In the genomic region with DNA sequence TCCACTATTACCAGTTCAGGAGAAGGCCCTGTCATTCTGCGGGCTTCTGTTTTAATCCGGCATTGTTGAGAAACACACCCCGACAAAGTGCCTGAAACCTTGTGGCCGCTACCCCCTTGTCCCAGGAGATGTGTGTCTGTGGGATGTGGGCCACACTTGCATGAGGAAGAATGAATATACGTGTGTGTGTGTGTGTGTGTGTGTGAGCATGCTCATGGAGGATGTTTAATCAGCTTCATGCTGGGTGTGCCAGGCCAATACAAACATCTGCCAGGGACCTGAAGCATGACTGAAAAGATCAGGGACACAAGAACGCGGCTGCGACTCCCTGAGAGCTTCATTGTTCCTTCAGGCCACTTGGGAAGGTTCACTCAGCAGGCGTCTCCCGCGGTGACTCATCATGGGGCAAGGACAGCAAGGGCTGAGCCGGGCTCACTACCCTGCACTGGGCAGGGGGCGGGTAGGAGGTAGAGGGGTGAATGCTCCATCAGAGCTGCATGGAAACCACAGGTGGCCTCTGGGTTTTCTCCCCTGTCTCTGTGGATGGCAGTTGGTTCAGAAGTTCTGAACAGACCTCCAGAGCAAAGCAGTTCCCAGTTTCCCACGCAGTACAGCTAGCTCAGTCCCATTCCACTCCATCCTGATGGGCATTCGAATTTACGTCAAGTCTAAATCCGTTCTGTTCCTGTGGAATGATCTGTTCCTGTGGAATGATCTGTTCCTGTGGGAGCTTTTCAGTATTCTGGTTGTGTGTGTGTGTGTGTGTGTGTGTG, we compare ENCODE assay signal across 1 cellular context.
A peak's percentile ranks its signal among the peaks of the same experiment; 100 is the strongest.
TF ChIP-seq lines count a peak whose summit lies in the region.

No MANE protein-coding gene starts in this region.

TF ChIP-seq in HepG2, 621 proteins besides CTCF, POLR2A, EP300 and RAD21 (continues in another document):
- no peak for TF ChIP-seq ZNF256 (CRISPR knock-in tag; conservative IDR thresholded peaks at IDR 0.05)
- peak; percentile 53 for TF ChIP-seq UBTF (CRISPR knock-in tag; IDR thresholded peaks at IDR 0.05)
- no peak for TF ChIP-seq ZNF10 (CRISPR knock-in tag; IDR thresholded peaks at IDR 0.05; ENCODE audit: borderline replicate concordance, low read depth)
- TF ChIP-seq, protein P1, sequence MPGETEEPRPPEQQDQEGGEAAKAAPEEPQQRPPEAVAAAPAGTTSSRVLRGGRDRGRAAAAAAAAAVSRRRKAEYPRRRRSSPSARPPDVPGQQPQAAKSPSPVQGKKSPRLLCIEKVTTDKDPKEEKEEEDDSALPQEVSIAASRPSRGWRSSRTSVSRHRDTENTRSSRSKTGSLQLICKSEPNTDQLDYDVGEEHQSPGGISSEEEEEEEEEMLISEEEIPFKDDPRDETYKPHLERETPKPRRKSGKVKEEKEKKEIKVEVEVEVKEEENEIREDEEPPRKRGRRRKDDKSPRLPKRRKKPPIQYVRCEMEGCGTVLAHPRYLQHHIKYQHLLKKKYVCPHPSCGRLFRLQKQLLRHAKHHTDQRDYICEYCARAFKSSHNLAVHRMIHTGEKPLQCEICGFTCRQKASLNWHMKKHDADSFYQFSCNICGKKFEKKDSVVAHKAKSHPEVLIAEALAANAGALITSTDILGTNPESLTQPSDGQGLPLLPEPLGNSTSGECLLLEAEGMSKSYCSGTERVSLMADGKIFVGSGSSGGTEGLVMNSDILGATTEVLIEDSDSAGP (CRISPR knock-in tag; IDR thresholded peaks at IDR 0.05; ENCODE audit: borderline replicate concordance), result peak; percentile 44; the same call in 1 of the 2 replicates
- TF ChIP-seq MED1 (CRISPR knock-in tag; IDR thresholded peaks at IDR 0.05), result 0 out of 2 replicates have a peak, but pooled peaks have one; percentile 2
- TF ChIP-seq KLF16 (CRISPR knock-in tag; IDR thresholded peaks at IDR 0.05), result 0 out of 4 replicates have a peak, but pooled peaks of 1 of the 2 experiments have one; percentile 1
- TF ChIP-seq ZNF746 (CRISPR knock-in tag; IDR thresholded peaks at IDR 0.05), result no peak
- peak; percentile 50; the same call in 1 of the 2 replicates for TF ChIP-seq ZNF556 (CRISPR knock-in tag; IDR thresholded peaks at IDR 0.05; ENCODE audit: borderline replicate concordance)
- no peak for TF ChIP-seq ZNF557 (CRISPR knock-in tag; IDR thresholded peaks at IDR 0.05)
- TF ChIP-seq RBFOX2 (IDR thresholded peaks at IDR 0.05; ENCODE audit: low read depth, low read length), result 0 out of 2 replicates have a peak, but pooled peaks have one; percentile 9
- TF ChIP-seq ZNF598 (CRISPR knock-in tag; IDR thresholded peaks at IDR 0.05; ENCODE audit: borderline replicate concordance), result 0 out of 2 replicates have a peak, but pooled peaks have one; percentile 7
- 0 out of 2 replicates have a peak, but pooled peaks have one; percentile 11 for TF ChIP-seq POLR2G (IDR thresholded peaks at IDR 0.05; ENCODE audit: low read depth, low read length)
- TF ChIP-seq, protein P2, sequence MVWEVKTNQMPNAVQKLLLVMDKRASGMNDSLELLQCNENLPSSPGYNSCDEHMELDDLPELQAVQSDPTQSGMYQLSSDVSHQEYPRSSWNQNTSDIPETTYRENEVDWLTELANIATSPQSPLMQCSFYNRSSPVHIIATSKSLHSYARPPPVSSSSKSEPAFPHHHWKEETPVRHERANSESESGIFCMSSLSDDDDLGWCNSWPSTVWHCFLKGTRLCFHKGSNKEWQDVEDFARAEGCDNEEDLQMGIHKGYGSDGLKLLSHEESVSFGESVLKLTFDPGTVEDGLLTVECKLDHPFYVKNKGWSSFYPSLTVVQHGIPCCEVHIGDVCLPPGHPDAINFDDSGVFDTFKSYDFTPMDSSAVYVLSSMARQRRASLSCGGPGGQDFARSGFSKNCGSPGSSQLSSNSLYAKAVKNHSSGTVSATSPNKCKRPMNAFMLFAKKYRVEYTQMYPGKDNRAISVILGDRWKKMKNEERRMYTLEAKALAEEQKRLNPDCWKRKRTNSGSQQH (CRISPR knock-in tag; IDR thresholded peaks at IDR 0.05; ENCODE audit: low read depth), result no peak
- peak; percentile 40 for TF ChIP-seq XRCC5 (optimal IDR thresholded peaks at IDR 0.05; ENCODE audit: low read length)
- TF ChIP-seq NCOA2 (CRISPR knock-in tag; IDR thresholded peaks at IDR 0.05), result peak; percentile 15; the same call in 1 of the 2 replicates
- 0 out of 2 replicates have a peak, but pooled peaks have one; percentile 14 for TF ChIP-seq HDAC1 (CRISPR knock-in tag; IDR thresholded peaks at IDR 0.05)
- TF ChIP-seq SMARCE1 (IDR thresholded peaks at IDR 0.05; ENCODE audit: borderline replicate concordance), result no peak
- no peak for TF ChIP-seq SMAD1 (CRISPR knock-in tag; IDR thresholded peaks at IDR 0.05; ENCODE audit: borderline replicate concordance, low read depth)
- TF ChIP-seq ZNF607 (CRISPR knock-in tag; IDR thresholded peaks at IDR 0.05; ENCODE audit: borderline replicate concordance), result no peak
- peak; percentile 95 for TF ChIP-seq FOSL2 (CRISPR knock-in tag; IDR thresholded peaks at IDR 0.05)
- TF ChIP-seq FOSL1 (CRISPR knock-in tag; IDR thresholded peaks at IDR 0.05; ENCODE audit: borderline replicate concordance), result peak; percentile 67; the same call in 1 of the 2 replicates
- TF ChIP-seq TGIF2 (CRISPR knock-in tag; IDR thresholded peaks at IDR 0.05), result no peak
- TF ChIP-seq ZNF431 (CRISPR knock-in tag; IDR thresholded peaks at IDR 0.05; ENCODE audit: borderline replicate concordance, low read depth), result no peak
- TF ChIP-seq ZNF343 (CRISPR knock-in tag; IDR thresholded peaks at IDR 0.05), result 0 out of 2 replicates have a peak, but pooled peaks have one; percentile 44
- TF ChIP-seq, protein P3, sequence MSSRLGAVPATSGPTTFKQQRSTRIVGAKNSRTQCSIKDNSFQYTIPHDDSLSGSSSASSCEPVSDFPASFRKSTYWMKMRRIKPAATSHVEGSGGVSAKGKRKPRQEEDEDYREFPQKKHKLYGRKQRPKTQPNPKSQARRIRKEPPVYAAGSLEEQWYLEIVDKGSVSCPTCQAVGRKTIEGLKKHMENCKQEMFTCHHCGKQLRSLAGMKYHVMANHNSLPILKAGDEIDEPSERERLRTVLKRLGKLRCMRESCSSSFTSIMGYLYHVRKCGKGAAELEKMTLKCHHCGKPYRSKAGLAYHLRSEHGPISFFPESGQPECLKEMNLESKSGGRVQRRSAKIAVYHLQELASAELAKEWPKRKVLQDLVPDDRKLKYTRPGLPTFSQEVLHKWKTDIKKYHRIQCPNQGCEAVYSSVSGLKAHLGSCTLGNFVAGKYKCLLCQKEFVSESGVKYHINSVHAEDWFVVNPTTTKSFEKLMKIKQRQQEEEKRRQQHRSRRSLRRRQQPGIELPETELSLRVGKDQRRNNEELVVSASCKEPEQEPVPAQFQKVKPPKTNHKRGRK (CRISPR knock-in tag; IDR thresholded peaks at IDR 0.05), result no peak
- TF ChIP-seq FIP1L1 (IDR thresholded peaks at IDR 0.05; ENCODE audit: borderline replicate concordance, insufficient read depth, low read depth, low read length), result no peak
- peak; percentile 9; the same call in 1 of the 2 replicates for TF ChIP-seq SMAD3 (CRISPR knock-in tag; IDR thresholded peaks at IDR 0.05)
- TF ChIP-seq ZFX (CRISPR knock-in tag; IDR thresholded peaks at IDR 0.05; ENCODE audit: low read depth), result peak; percentile 62
- TF ChIP-seq, protein P4, sequence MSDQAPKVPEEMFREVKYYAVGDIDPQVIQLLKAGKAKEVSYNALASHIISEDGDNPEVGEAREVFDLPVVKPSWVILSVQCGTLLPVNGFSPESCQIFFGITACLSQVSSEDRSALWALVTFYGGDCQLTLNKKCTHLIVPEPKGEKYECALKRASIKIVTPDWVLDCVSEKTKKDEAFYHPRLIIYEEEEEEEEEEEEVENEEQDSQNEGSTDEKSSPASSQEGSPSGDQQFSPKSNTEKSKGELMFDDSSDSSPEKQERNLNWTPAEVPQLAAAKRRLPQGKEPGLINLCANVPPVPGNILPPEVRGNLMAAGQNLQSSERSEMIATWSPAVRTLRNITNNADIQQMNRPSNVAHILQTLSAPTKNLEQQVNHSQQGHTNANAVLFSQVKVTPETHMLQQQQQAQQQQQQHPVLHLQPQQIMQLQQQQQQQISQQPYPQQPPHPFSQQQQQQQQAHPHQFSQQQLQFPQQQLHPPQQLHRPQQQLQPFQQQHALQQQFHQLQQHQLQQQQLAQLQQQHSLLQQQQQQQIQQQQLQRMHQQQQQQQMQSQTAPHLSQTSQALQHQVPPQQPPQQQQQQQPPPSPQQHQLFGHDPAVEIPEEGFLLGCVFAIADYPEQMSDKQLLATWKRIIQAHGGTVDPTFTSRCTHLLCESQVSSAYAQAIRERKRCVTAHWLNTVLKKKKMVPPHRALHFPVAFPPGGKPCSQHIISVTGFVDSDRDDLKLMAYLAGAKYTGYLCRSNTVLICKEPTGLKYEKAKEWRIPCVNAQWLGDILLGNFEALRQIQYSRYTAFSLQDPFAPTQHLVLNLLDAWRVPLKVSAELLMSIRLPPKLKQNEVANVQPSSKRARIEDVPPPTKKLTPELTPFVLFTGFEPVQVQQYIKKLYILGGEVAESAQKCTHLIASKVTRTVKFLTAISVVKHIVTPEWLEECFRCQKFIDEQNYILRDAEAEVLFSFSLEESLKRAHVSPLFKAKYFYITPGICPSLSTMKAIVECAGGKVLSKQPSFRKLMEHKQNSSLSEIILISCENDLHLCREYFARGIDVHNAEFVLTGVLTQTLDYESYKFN (CRISPR knock-in tag; conservative IDR thresholded peaks at IDR 0.05), result peak; percentile 20; the same call in 1 of the 2 replicates
- 0 out of 2 replicates have a peak, but pooled peaks have one; percentile 32 for TF ChIP-seq HOXA3 (CRISPR knock-in tag; IDR thresholded peaks at IDR 0.05)
- TF ChIP-seq, protein P5, sequence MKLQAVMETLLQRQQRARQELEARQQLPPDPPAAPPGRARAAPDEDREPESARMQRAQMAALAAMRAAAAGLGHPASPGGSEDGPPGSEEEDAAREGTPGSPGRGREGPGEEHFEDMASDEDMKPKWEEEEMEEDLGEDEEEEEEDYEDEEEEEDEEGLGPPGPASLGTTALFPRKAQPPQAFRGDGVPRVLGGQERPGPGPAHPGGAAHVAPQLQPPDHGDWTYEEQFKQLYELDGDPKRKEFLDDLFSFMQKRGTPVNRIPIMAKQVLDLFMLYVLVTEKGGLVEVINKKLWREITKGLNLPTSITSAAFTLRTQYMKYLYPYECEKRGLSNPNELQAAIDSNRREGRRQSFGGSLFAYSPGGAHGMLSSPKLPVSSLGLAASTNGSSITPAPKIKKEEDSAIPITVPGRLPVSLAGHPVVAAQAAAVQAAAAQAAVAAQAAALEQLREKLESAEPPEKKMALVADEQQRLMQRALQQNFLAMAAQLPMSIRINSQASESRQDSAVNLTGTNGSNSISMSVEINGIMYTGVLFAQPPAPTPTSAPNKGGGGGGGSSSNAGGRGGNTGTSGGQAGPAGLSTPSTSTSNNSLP (IDR thresholded peaks at IDR 0.05; ENCODE audit: low read depth, low read length), result 0 out of 2 replicates have a peak, but pooled peaks have one; percentile 32
- TF ChIP-seq, protein P6, sequence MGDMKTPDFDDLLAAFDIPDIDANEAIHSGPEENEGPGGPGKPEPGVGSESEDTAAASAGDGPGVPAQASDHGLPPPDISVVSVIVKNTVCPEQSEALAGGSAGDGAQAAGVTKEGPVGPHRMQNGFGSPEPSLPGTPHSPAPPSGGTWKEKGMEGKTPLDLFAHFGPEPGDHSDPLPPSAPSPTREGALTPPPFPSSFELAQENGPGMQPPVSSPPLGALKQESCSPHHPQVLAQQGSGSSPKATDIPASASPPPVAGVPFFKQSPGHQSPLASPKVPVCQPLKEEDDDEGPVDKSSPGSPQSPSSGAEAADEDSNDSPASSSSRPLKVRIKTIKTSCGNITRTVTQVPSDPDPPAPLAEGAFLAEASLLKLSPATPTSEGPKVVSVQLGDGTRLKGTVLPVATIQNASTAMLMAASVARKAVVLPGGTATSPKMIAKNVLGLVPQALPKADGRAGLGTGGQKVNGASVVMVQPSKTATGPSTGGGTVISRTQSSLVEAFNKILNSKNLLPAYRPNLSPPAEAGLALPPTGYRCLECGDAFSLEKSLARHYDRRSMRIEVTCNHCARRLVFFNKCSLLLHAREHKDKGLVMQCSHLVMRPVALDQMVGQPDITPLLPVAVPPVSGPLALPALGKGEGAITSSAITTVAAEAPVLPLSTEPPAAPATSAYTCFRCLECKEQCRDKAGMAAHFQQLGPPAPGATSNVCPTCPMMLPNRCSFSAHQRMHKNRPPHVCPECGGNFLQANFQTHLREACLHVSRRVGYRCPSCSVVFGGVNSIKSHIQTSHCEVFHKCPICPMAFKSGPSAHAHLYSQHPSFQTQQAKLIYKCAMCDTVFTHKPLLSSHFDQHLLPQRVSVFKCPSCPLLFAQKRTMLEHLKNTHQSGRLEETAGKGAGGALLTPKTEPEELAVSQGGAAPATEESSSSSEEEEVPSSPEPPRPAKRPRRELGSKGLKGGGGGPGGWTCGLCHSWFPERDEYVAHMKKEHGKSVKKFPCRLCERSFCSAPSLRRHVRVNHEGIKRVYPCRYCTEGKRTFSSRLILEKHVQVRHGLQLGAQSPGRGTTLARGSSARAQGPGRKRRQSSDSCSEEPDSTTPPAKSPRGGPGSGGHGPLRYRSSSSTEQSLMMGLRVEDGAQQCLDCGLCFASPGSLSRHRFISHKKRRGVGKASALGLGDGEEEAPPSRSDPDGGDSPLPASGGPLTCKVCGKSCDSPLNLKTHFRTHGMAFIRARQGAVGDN (CRISPR knock-in tag; IDR thresholded peaks at IDR 0.05), result peak; percentile 35; the same call in 1 of the 2 replicates
- 0 out of 2 replicates have a peak, but pooled peaks have one; percentile 43 for TF ChIP-seq HNRNPL (IDR thresholded peaks at IDR 0.05; ENCODE audit: low read depth, low read length)
- 0 out of 2 replicates have a peak, but pooled peaks have one; percentile 52 for TF ChIP-seq CCDC6 (CRISPR knock-in tag; IDR thresholded peaks at IDR 0.05)
- TF ChIP-seq, protein P7, sequence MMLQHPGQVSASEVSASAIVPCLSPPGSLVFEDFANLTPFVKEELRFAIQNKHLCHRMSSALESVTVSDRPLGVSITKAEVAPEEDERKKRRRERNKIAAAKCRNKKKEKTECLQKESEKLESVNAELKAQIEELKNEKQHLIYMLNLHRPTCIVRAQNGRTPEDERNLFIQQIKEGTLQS (CRISPR knock-in tag; IDR thresholded peaks at IDR 0.05), result peak; percentile 73; the same call in 1 of the 2 replicates
- TF ChIP-seq, protein P8, sequence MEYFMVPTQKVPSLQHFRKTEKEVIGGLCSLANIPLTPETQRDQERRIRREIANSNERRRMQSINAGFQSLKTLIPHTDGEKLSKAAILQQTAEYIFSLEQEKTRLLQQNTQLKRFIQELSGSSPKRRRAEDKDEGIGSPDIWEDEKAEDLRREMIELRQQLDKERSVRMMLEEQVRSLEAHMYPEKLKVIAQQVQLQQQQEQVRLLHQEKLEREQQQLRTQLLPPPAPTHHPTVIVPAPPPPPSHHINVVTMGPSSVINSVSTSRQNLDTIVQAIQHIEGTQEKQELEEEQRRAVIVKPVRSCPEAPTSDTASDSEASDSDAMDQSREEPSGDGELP (IDR thresholded peaks at IDR 0.05; ENCODE audit: borderline replicate concordance, low read depth), result 0 out of 2 replicates have a peak, but pooled peaks have one; percentile 18
